Comparison of ENCODE assay signal across 8 cellular contexts in the genomic region with DNA sequence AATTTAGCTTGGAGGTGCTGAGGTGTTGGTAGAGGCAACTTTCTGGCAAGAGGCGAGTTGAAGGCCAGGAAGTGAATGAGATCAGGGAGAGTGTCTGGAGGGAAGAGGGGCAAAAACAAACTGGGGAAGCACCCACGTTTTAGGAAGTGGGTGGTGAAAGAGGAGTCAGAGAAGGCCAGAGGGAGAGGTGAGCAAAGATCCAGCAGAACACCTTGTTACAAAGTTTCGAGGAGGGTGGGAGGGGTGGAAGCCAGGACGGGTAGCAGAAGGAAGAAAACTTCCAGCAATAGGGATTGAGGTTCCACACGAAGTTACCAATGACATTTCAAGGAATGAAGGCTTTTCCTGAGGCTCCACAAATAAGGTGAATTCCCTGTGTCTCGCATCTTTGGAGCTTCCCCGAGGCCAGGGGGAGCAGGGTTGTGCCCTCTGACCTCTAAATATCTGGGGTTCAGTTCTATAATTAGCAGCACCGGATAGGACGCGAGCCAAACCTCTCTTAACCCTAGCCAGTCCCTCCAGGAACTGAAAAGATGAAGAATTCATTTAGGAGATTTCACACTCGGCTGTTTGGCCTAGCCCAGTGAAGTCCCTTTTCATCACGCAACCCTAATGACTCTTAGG. TPM values are rescaled to one million over a fixed set of nuclear protein-coding genes. Genes with fewer than 3 reads are reported as not detected.
DNase-seq lines count a peak whose midpoint lies in the region; ATAC-seq and TF ChIP-seq lines count a peak whose summit lies in the region.

No MANE protein-coding gene starts in this region.

- TF ChIP-seq CTCF in A673 (conservative IDR thresholded peaks at IDR 0.05; ENCODE audit: low read depth, low read length), result no peak
- TF ChIP-seq CTCF in HFF-Myc (IDR thresholded peaks at IDR 0.05; ENCODE audit: low read depth, low read length, missing control alignments), result no peak

- peak overlapping the region; percentile 71 for H3K9ac ChIP-seq in adipocyte (ENCODE audit: low read length)

- H3K36me3 ChIP-seq in A673 (ENCODE audit: insufficient read depth, low read length, poor library complexity, severe bottlenecking) (no peaks in the 10 kb centered on the region), adipocyte (ENCODE audit: control insufficient read depth, insufficient read depth, low read length, severe bottlenecking) (no peaks in the 10 kb centered on the region)

- TSS peak; percentile 81 for BruUV-seq in A673 (replicated peaks; lab: Mats Ljungman, UMichigan)

- H3K27ac ChIP-seq in A673 (ENCODE audit: low read depth, low read length, poor library complexity, severe bottlenecking), result peak overlapping the region; percentile 74

- intact Hi-C loops in A673 (cut with micrococcal nuclease; ENCODE audit: unreplicated experiment), result loop anchor here (2.0 kb wide), 1 partner anchor 70 kb away; a partner anchor contains a TSS

- no peak for DNase-seq in A673 (ENCODE audit: low spot score)
- no peak for DNase-seq in HFF-Myc (ENCODE audit: extremely low read depth, low read depth)
- no peak for DNase-seq in adipocyte (ENCODE audit: low read depth)
- DNase-seq in medulla oblongata (ENCODE audit: extremely low spot score), result peak; percentile 11
- no peak for DNase-seq in NCI-H1436 treated with DMSO at 0.1 percent for 48 hours (lab: John Stamatoyannopoulos, UW)
- DNase-seq in nucleus accumbens (lab: John Stamatoyannopoulos, UW), result no peak

- CTCF ChIA-PET in A673 (lab: Charles Lee), result no interaction called here

- H3K4me1 ChIP-seq in A673 (ENCODE audit: insufficient read depth, low read length, poor library complexity, severe bottlenecking) (peaks cover 11% of the 10 kb centered on the region), adipocyte (ENCODE audit: control insufficient read depth, insufficient read depth, low read length) (peaks cover 33% of the 10 kb centered on the region)

- no peaks in the 10 kb centered on the region for H3K27me3 ChIP-seq in A673 (replicated peaks; ENCODE audit: insufficient read depth, low read depth, low read length, poor library complexity)
- no peaks in the 10 kb centered on the region for H3K27me3 ChIP-seq in adipocyte (replicated peaks; ENCODE audit: control insufficient read depth, insufficient read depth, low read length)

- ATAC-seq in HG03469 (IDR thresholded peaks at IDR 0.05; ENCODE audit: unreplicated experiment), result no peak
- no peak for ATAC-seq in GM18909 (IDR thresholded peaks at IDR 0.05; ENCODE audit: poor library complexity, unreplicated experiment)

- H3K9me3 ChIP-seq in A673 (ENCODE audit: low read depth, low read length, poor library complexity, severe bottlenecking) (no peaks in the 10 kb centered on the region), adipocyte (ENCODE audit: control insufficient read depth, low read length) (no peaks in the 10 kb centered on the region)

- POLR2A ChIA-PET in A673 (lab: Charles Lee; ENCODE audit: low non-redundant PET), result interaction anchor here (1.0 to 2.5 kb wide), 3 partner anchors 9 to 10 kb away, joined by 4 to 10 read pairs (median 6); no protein-coding TSS in a partner anchor

- H3K4me3 ChIP-seq in A673 (ENCODE audit: low read depth, low read length, poor library complexity, severe bottlenecking), result peak overlapping the region; percentile 100
- H3K4me3 ChIP-seq in HFF-Myc (replicated peaks; ENCODE audit: low read depth, low read length), result peak overlapping the region; percentile 92
- H3K4me3 ChIP-seq in adipocyte (ENCODE audit: low read length), result peak overlapping the region; percentile 62

RNA-seq across cellular contexts. Expression of a gene that starts 0.6 kb away (rescaled TPM):
- 15.7 and 19.8 TPM in 2 replicates for total RNA-seq in A673 (2021)

RNA-seq across cellular contexts. Expression of a gene that starts 22.8 kb away (rescaled TPM):
- total RNA-seq in A673 (2021), result 144 and 158 TPM in 2 replicates

RNA-seq across cellular contexts. Expression of a gene that starts 25.9 kb away (rescaled TPM):
- total RNA-seq in A673 (2021), result 134 and 135 TPM in 2 replicates
